Comparison of ENCODE assay signal across 21 cellular contexts in the genomic region with DNA sequence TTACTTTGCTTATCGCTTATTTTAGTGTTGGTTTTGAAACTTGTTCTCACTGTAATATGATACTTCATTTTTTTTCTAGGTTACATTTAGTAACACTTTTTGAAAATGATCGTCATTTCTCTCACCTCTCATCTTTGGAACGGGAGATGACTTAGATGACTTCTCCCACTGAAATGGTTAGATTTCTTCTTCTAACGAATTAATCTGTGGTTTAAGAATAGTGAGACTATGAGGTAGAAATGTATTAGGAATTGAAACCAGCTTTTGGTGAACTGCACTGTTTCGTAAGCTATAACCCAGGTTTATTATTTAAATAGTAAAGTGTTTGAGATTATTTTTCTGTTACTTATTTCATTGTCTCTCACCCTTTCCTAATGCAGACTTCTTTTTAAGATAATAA.
A peak's percentile ranks its signal among the peaks of the same experiment; 100 is the strongest.
DNase-seq lines count a peak whose midpoint lies in the region; ATAC-seq, FAIRE-seq and TF ChIP-seq lines count a peak whose summit lies in the region.
"Had no signal": no experiment of that assay in that cellular context is flagged by ENCODE, and none has a peak within 500 bp of the region (broad histone marks: within the 10 kb centered on the region; RNA-seq: fewer than 3 reads in every experiment).

No MANE protein-coding gene starts in this region.

- no peak overlapping the region for H3K4me3 Mint-ChIP-seq in T-cell
- H3K4me3 Mint-ChIP-seq: B cell; CD4-positive, CD25-positive, alpha-beta regulatory T cell; CD8-positive, alpha-beta T cell had no signal

- H3K27ac Mint-ChIP-seq in T-cell, result no peak overlapping the region
- H3K27ac Mint-ChIP-seq: B cell; CD4-positive, CD25-positive, alpha-beta regulatory T cell; CD8-positive, alpha-beta T cell had no signal

- H3K4me1 Mint-ChIP-seq in T-cell, result no peaks in the 10 kb centered on the region
- H3K4me1 Mint-ChIP-seq: B cell; CD4-positive, CD25-positive, alpha-beta regulatory T cell had no signal

- H3K27me3 ChIP-seq in KMS-11 (ENCODE audit: insufficient read depth, low read depth) (no peaks in the 10 kb centered on the region), OCI-LY3 (ENCODE audit: low read depth, low read length) (peaks cover 10% of the 10 kb centered on the region), pancreas (no peaks in the 10 kb centered on the region)
- H3K27me3 ChIP-seq: BLaER1 had no signal

- H3K36me3 Mint-ChIP-seq in T-cell, result no peaks in the 10 kb centered on the region
- H3K36me3 Mint-ChIP-seq: CD4-positive, CD25-positive, alpha-beta regulatory T cell; CD8-positive, alpha-beta T cell had no signal

- FAIRE-seq in endometrium (lab: Jason Lieb, UNC), result peak; percentile 60
- FAIRE-seq in pancreas (lab: Jason Lieb, UNC), result peak; percentile 43
- FAIRE-seq: A204.1, GM12892 had no signal

- ATAC-seq in pancreas, result no peak
- ATAC-seq in T-cell (replicated peaks in 1 of 4), result no peak
- ATAC-seq in GM19467 (IDR thresholded peaks at IDR 0.05; ENCODE audit: unreplicated experiment), result no peak
- ATAC-seq: CD8-positive, alpha-beta T cell had no signal

- H3K9me3 ChIP-seq in OCI-LY3 (ENCODE audit: insufficient read depth, low read length) (no peaks in the 10 kb centered on the region), pancreas (no peaks in the 10 kb centered on the region)
- H3K9me3 ChIP-seq: BLaER1, Caco-2 had no signal

- H3K79me2 ChIP-seq in KMS-11 (ENCODE audit: insufficient read depth, low read depth) (peaks cover 87% of the 10 kb centered on the region), OCI-LY3 (ENCODE audit: low read length) (no peaks in the 10 kb centered on the region)

- H3K9ac ChIP-seq in KMS-11 (peak overlapping the region; percentile 20), OCI-LY3 (ENCODE audit: low read length) (no peak overlapping the region)
- H3K9ac ChIP-seq: BLaER1 had no signal

- TF ChIP-seq CTCF in KMS-11 (conservative IDR thresholded peaks at IDR 0.05; ENCODE audit: low read depth, low read length) (no peak), OCI-LY3 (IDR thresholded peaks at IDR 0.05; ENCODE audit: low read depth, low read length) (no peak), pancreas (IDR thresholded peaks at IDR 0.05) (no peak), RWPE1 (conservative IDR thresholded peaks at IDR 0.05; ENCODE audit: low read depth) (no peak)

- H4K20me1 ChIP-seq in KMS-11 (ENCODE audit: insufficient read depth) (no peaks in the 10 kb centered on the region; the same call in 1 of the 2 replicates), OCI-LY3 (ENCODE audit: insufficient read depth, low read length) (no peaks in the 10 kb centered on the region)
- H4K20me1 ChIP-seq: BLaER1 had no signal

- H2AFZ ChIP-seq in KMS-11 (ENCODE audit: low read depth) (no peak overlapping the region), OCI-LY3 (ENCODE audit: low read depth, low read length) (no peak overlapping the region)

- intact Hi-C loops in pancreas (cut with DNase I), result no loop called here

- H3K27ac ChIP-seq in KMS-11 (peak overlapping the region; percentile 75), OCI-LY3 (ENCODE audit: low read length) (no peak overlapping the region), pancreas (no peak overlapping the region), RWPE1 (no peak overlapping the region)
- H3K27ac ChIP-seq: 22Rv1, BLaER1, C4-2B had no signal

- CTCF ChIA-PET in T-cell (lab: Charles Lee), result no interaction called here
- CTCF ChIA-PET in RWPE1 (lab: Yijun Ruan, JAX), result no interaction called here

- H3K4me3 ChIP-seq in KMS-11 (IDR thresholded peaks at IDR 0.05; ENCODE audit: insufficient read depth, low read depth, low read length), result no peak overlapping the region
- no peak overlapping the region for H3K4me3 ChIP-seq in OCI-LY3 (ENCODE audit: low read length)
- no peak overlapping the region for H3K4me3 ChIP-seq in pancreas
- H3K4me3 ChIP-seq: BLaER1 had no signal

- POLR2A ChIA-PET in T-cell (lab: Charles Lee), result no interaction called here
- POLR2A ChIA-PET in RWPE1 (lab: Yijun Ruan, JAX; ENCODE audit: low non-redundant PET), result no interaction called here

- 85 to 91% methylated on average over 5 of the region's 5 CpGs for WGBS in pancreas, 2 donors

- H3K9me3 Mint-ChIP-seq in T-cell, result no peaks in the 10 kb centered on the region
- H3K9me3 Mint-ChIP-seq: CD8-positive, alpha-beta T cell had no signal

- no peaks in the 10 kb centered on the region for H3K27me3 Mint-ChIP-seq in T-cell
- H3K27me3 Mint-ChIP-seq: B cell had no signal

- no peak for DNase-seq in pancreas
- DNase-seq in T-cell, result no peak
- no peak for DNase-seq in RWPE1 (ENCODE audit: low spot score)
- no peak for DNase-seq in NCI-H526 treated with DMSO at 0.1 percent for 48 hours (lab: John Stamatoyannopoulos, UW)
- DNase-seq: Caco-2; CD4-positive, CD25-positive, alpha-beta regulatory T cell; CD8-positive, alpha-beta T cell; DMS153; DND-41; GOT3; HCEC 1CT had no signal

- H3K4me1 ChIP-seq in KMS-11 (ENCODE audit: low read depth, poor library complexity, severe bottlenecking) (peaks cover 97% of the 10 kb centered on the region), OCI-LY3 (ENCODE audit: low read length) (peaks cover 3% of the 10 kb centered on the region), pancreas (no peaks in the 10 kb centered on the region)
- H3K4me1 ChIP-seq: BLaER1, Caco-2 had no signal

- peak overlapping the region; percentile 96 for H3K4me2 ChIP-seq in KMS-11
- H3K4me2 ChIP-seq in OCI-LY3 (ENCODE audit: low read length), result peak overlapping the region; percentile 60
- H3K4me2 ChIP-seq: BLaER1 had no signal

- no peaks in the 10 kb centered on the region for H3K36me3 ChIP-seq in KMS-11 (ENCODE audit: insufficient read depth)
- H3K36me3 ChIP-seq in OCI-LY3 (replicated peaks; ENCODE audit: low read depth, low read length), result no peaks in the 10 kb centered on the region
- H3K36me3 ChIP-seq in pancreas, result no peaks in the 10 kb centered on the region
- H3K36me3 ChIP-seq: BLaER1 had no signal
